In the genomic region with DNA sequence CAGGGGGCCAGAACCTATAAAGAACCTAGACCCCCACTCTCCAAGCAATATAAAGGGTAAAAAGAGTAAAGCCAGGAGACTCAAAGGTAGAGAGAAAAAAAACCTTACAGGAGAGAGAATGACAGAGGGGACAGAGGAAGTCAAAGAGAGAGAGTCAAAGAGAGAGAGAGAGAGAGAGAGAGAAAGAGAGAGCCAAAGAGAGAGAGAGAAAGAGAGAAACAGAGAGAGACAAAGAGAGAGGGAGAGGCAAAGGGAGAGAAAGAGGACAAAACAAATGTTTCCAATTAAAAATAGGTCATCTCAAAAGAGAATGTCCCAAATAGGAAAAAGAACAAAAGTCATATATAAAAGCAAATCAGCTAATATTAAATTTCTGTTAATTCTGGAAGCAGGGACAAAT, we compare ENCODE assay signal across 3 cellular contexts.
"Had no signal": no experiment of that assay in that cellular context is flagged by ENCODE, and none has a peak within 500 bp of the region (broad histone marks: within the 10 kb centered on the region; RNA-seq: fewer than 3 reads in every experiment).

No MANE protein-coding gene starts in this region.

- DNase-seq: GDM1, GF-D8 had no signal

- H3K4me3 ChIP-seq: GM12878 had no signal
